Comparison of ENCODE assay signal across 26 cellular contexts in genomic region chr13:110531671-110532083, GRCh38. TPM values are rescaled to one million over a fixed set of nuclear protein-coding genes. Genes with fewer than 3 reads are reported as not detected.
DNase-seq lines count a peak whose midpoint lies in the region; ATAC-seq, FAIRE-seq and TF ChIP-seq lines count a peak whose summit lies in the region.
"Had no signal": no experiment of that assay in that cellular context is flagged by ENCODE, and none has a peak within 500 bp of the region (broad histone marks: within the 10 kb centered on the region; RNA-seq: fewer than 3 reads in every experiment).

No MANE protein-coding gene starts in this region.

- no peaks in the 10 kb centered on the region for H3K4me1 ChIP-seq in astrocyte (ENCODE audit: insufficient read depth, low read length)
- H3K4me1 ChIP-seq in lung (ENCODE audit: control insufficient read depth in 2 of 2, insufficient read depth in 2 of 2, low read length in 2 of 2) = peaks cover 4 to 22% of the 10 kb centered on the region in 2 donors
- peaks cover 44 to 53% of the 10 kb centered on the region in 2 donors for H3K4me1 ChIP-seq in thyroid gland
- no peaks in the 10 kb centered on the region for H3K4me1 ChIP-seq in effector memory CD4-positive, alpha-beta T cell (ENCODE audit: control insufficient read depth, insufficient read depth, low read length, poor library complexity, severe bottlenecking)

- H3K27ac ChIP-seq in astrocyte (ENCODE audit: low read depth, low read length) (no peak overlapping the region), lung (ENCODE audit: low read depth in 1 of 2, low read length in 1 of 2) (peak overlapping the region in 1 of 2 donors; percentile 62), thyroid gland (peak overlapping the region in 2 of 3 donors; percentile 20 to 60)
- H3K27ac ChIP-seq in effector memory CD4-positive, alpha-beta T cell (ENCODE audit: insufficient read depth, low read length, poor library complexity, severe bottlenecking) = no peak overlapping the region
- H3K27ac ChIP-seq: WERI-Rb-1 had no signal

- peak; percentile 64 for ATAC-seq in GM19324 (IDR thresholded peaks at IDR 0.05; ENCODE audit: low FRiP score, unreplicated experiment)
- peak; percentile 30 for ATAC-seq in lung (ENCODE audit: insufficient read depth, low FRiP score)
- ATAC-seq: activated T-cell treated with anti-CD3 and anti-CD28 coated beads, Interleukin-2, amount 50 U/mL, for 72 hours; stimulated activated naive B cell treated with anti-CD40 and anti-IgM and Interleukin-4, amounts not matched to agents 10 μg/mL and 1 μg/mL and 100 μg/mL, for 72 hours had no signal

- H3K36me3 ChIP-seq in astrocyte (ENCODE audit: insufficient read depth, low read length) (no peaks in the 10 kb centered on the region), lung (ENCODE audit: control insufficient read depth in 2 of 2, insufficient read depth in 2 of 2, low read length in 2 of 2) (peaks cover 0 to 3% of the 10 kb centered on the region in 2 donors), thyroid gland (no peaks in the 10 kb centered on the region)
- no peaks in the 10 kb centered on the region for H3K36me3 ChIP-seq in effector memory CD4-positive, alpha-beta T cell (ENCODE audit: control insufficient read depth, insufficient read depth, low read length)
- H3K36me3 ChIP-seq: WERI-Rb-1 had no signal

- no peak overlapping the region for H3K4me3 Mint-ChIP-seq in astrocyte (ENCODE audit: unreplicated experiment)
- H3K4me3 Mint-ChIP-seq: activated CD4-positive, alpha-beta T cell treated with anti-CD3 and anti-CD28 coated beads, Interleukin-2, amount 10 ng/mL, durations not matched to agents 7 days and 5 days; activated naive CD4-positive, alpha-beta T cell treated with anti-CD3 and anti-CD28 coated beads, Interleukin-2, amount 50 U/mL, for 24 hours; activated T-cell treated with anti-CD3 and anti-CD28 coated beads, Interleukin-2, amount 50 U/mL, for 72 hours; CD4-positive, alpha-beta memory T cell; memory B cell; stimulated activated naive B cell treated with anti-CD40 and anti-IgM and Interleukin-4, amounts not matched to agents 10 μg/mL and 1 μg/mL and 100 μg/mL, for 72 hours had no signal

- H3K4me2 ChIP-seq in astrocyte (ENCODE audit: low read length) = no peak overlapping the region
- H3K4me2 ChIP-seq: smooth muscle cell had no signal

- H3K79me2 ChIP-seq in astrocyte (ENCODE audit: insufficient read depth, low read length) = no peaks in the 10 kb centered on the region

- no peaks in the 10 kb centered on the region for H4K20me1 ChIP-seq in astrocyte (ENCODE audit: insufficient read depth, low read length)

- intact Hi-C loops in thyroid gland (cut with DNase I) = no loop called here

- peaks cover 7% of the 10 kb centered on the region for H3K9me3 Mint-ChIP-seq in astrocyte (ENCODE audit: unreplicated experiment)
- H3K9me3 Mint-ChIP-seq: activated naive CD4-positive, alpha-beta T cell treated with anti-CD3 and anti-CD28 coated beads, Interleukin-2, amount 50 U/mL, for 24 hours; activated T-cell treated with anti-CD3 and anti-CD28 coated beads, Interleukin-2, amount 50 U/mL, for 72 hours; CD4-positive, alpha-beta memory T cell; memory B cell; naive B cell; stimulated activated naive B cell treated with anti-CD40 and anti-IgM and Interleukin-4, amounts not matched to agents 10 μg/mL and 1 μg/mL and 100 μg/mL, for 72 hours had no signal

- TF ChIP-seq POLR2A in thyroid gland (IDR thresholded peaks at IDR 0.05) = no peak

- 79% methylated on average over 9 of the region's 9 CpGs for WGBS in lung, 2 donors
- WGBS in thyroid gland, 2 donors = 44 to 65% methylated on average over 9 of the region's 9 CpGs

- H3K4me3 ChIP-seq in astrocyte (ENCODE audit: insufficient read depth, low read depth, low read length) (no peak overlapping the region), lung (no peak overlapping the region), thyroid gland (replicated peaks in 1 of 3) (no peak overlapping the region)
- no peak overlapping the region for H3K4me3 ChIP-seq in effector memory CD4-positive, alpha-beta T cell (ENCODE audit: insufficient read depth, low read depth, low read length, poor library complexity, severe bottlenecking)
- H3K4me3 ChIP-seq: smooth muscle cell had no signal

- no peak for FAIRE-seq in astrocyte (lab: Jason Lieb, UNC)
- FAIRE-seq: endothelial cell of umbilical vein had no signal

- no peak overlapping the region for H2AFZ ChIP-seq in astrocyte (ENCODE audit: low read depth, low read length)

- no peak for DNase-seq in astrocyte (ENCODE audit: low read depth)
- no peak for DNase-seq in lung (ENCODE audit: low spot score)
- DNase-seq in thyroid gland = peak; percentile 43 to 75
- DNase-seq in SIG-M5 treated with dmso at 0.1 percent for 504 hours (lab: John Stamatoyannopoulos, UW; ENCODE audit: unreplicated experiment) = no peak
- no peak for DNase-seq in NCI-H2227 (lab: John Stamatoyannopoulos, UW; ENCODE audit: unreplicated experiment)
- no peak for DNase-seq in effector memory CD4-positive, alpha-beta T cell
- DNase-seq: activated CD4-positive, alpha-beta T cell treated with anti-CD3 and anti-CD28 coated beads, Interleukin-2, amount 10 ng/mL, durations not matched to agents 7 days and 5 days; activated T-cell treated with anti-CD3 and anti-CD28 coated beads, Interleukin-2, amount 50 U/mL, for 72 hours; caudate nucleus; CD4-positive, alpha-beta memory T cell; DMS 273 treated with DMSO at 0.1 percent for 48 hours; HCEC 1CT; islet precursor cell; naive B cell; NCI-H1092 treated with DMSO at 0.1 percent for 48 hours; NCI-H187 treated with DMSO at 0.1 percent for 48 hours; NCI-H226; stimulated activated CD4-positive, alpha-beta T cell treated with anti-CD3 and anti-CD28 coated beads, Interleukin-2, amount 100 ng/mL, for 48 hours; stimulated activated naive B cell treated with anti-CD40 and anti-IgM and Interleukin-4, amounts not matched to agents 10 μg/mL and 1 μg/mL and 100 μg/mL, for 72 hours; T-helper 9 cell; WERI-Rb-1 had no signal

- no peaks in the 10 kb centered on the region for H3K9me3 ChIP-seq in astrocyte (ENCODE audit: insufficient read depth, low read depth, low read length)
- no peaks in the 10 kb centered on the region for H3K9me3 ChIP-seq in lung (ENCODE audit: control insufficient read depth in 2 of 2, insufficient read depth in 1 of 2, low read length in 1 of 2)
- H3K9me3 ChIP-seq in thyroid gland = no peaks in the 10 kb centered on the region
- no peaks in the 10 kb centered on the region for H3K9me3 ChIP-seq in effector memory CD4-positive, alpha-beta T cell (ENCODE audit: control insufficient read depth, low read length)

- TF ChIP-seq CTCF in astrocyte (IDR thresholded peaks at IDR 0.05; ENCODE audit: insufficient read depth, low read depth, low read length) (no peak), lung (IDR thresholded peaks at IDR 0.05; ENCODE audit: control extremely low read depth, extremely low read depth) (no peak), thyroid gland (IDR thresholded peaks at IDR 0.05) (no peak)

- H3K27me3 ChIP-seq in astrocyte (ENCODE audit: insufficient read depth, low read length) = no peaks in the 10 kb centered on the region
- no peaks in the 10 kb centered on the region for H3K27me3 ChIP-seq in lung (ENCODE audit: control insufficient read depth, insufficient read depth)
- no peaks in the 10 kb centered on the region for H3K27me3 ChIP-seq in thyroid gland
- H3K27me3 ChIP-seq in effector memory CD4-positive, alpha-beta T cell (replicated peaks; ENCODE audit: control insufficient read depth, insufficient read depth, low read length, poor library complexity, severe bottlenecking) = no peaks in the 10 kb centered on the region

- H3K4me1 Mint-ChIP-seq in astrocyte (ENCODE audit: low read depth, unreplicated experiment) = peaks cover 9% of the 10 kb centered on the region

- H3K27ac Mint-ChIP-seq in astrocyte (ENCODE audit: unreplicated experiment) = peak overlapping the region; percentile 53
- H3K27ac Mint-ChIP-seq: activated CD4-positive, alpha-beta T cell treated with anti-CD3 and anti-CD28 coated beads, Interleukin-2, amount 10 ng/mL, durations not matched to agents 7 days and 5 days; activated naive CD4-positive, alpha-beta T cell treated with anti-CD3 and anti-CD28 coated beads, Interleukin-2, amount 50 U/mL, for 24 hours; activated T-cell treated with anti-CD3 and anti-CD28 coated beads, Interleukin-2, amount 50 U/mL, for 72 hours; CD4-positive, alpha-beta memory T cell; memory B cell; stimulated activated naive B cell treated with anti-CD40 and anti-IgM and Interleukin-4, amounts not matched to agents 10 μg/mL and 1 μg/mL and 100 μg/mL, for 72 hours had no signal

- peaks cover 5% of the 10 kb centered on the region for H3K36me3 Mint-ChIP-seq in astrocyte (ENCODE audit: low read depth, unreplicated experiment)
- H3K36me3 Mint-ChIP-seq: activated naive CD4-positive, alpha-beta T cell treated with anti-CD3 and anti-CD28 coated beads, Interleukin-2, amount 50 U/mL, for 24 hours; CD4-positive, alpha-beta memory T cell; memory B cell; naive B cell had no signal

- H3K27me3 Mint-ChIP-seq in astrocyte (ENCODE audit: low read depth, unreplicated experiment) = no peaks in the 10 kb centered on the region
- H3K27me3 Mint-ChIP-seq: activated CD4-positive, alpha-beta T cell treated with anti-CD3 and anti-CD28 coated beads, Interleukin-2, amount 10 ng/mL, durations not matched to agents 7 days and 5 days; activated naive CD4-positive, alpha-beta T cell treated with anti-CD3 and anti-CD28 coated beads, Interleukin-2, amount 50 U/mL, for 24 hours; CD4-positive, alpha-beta memory T cell; memory B cell; naive B cell; stimulated activated naive B cell treated with anti-CD40 and anti-IgM and Interleukin-4, amounts not matched to agents 10 μg/mL and 1 μg/mL and 100 μg/mL, for 72 hours had no signal

- H3K9ac ChIP-seq in astrocyte (ENCODE audit: low read length) = no peak overlapping the region

RNA-seq across cellular contexts. Expression of gene RAB20, which starts 29.8 kb away (rescaled TPM):
- total RNA-seq in astrocyte = 2.1 and 2.6 TPM in 2 replicates
- 10 to 100 TPM; 42.9 to 47.9 TPM for total RNA-seq in lung
- polyA plus RNA-seq in lung = 100 to 1,000 TPM in 1 of 2 donors, 10 to 100 TPM in 1; 35.8 to 118 TPM
- total RNA-seq in thyroid gland = 10 to 100 TPM; 21.0 to 60.5 (median 43.5) TPM

Comparison
In these comparisons a context has a peak if more than half of its experiments do, and no peak if none do; other contexts are left out.
1. DNase-seq: peak in thyroid gland (2 of 2); none in astrocyte (single experiment), lung (single experiment), SIG-M5 treated with dmso at 0.1 percent for 504 hours (single experiment), NCI-H2227 (single experiment) and effector memory CD4-positive, alpha-beta T cell (0 of 3).
2. H3K27ac ChIP-seq: peak in thyroid gland (2 of 3); none in astrocyte (single experiment) and effector memory CD4-positive, alpha-beta T cell (single experiment).